8 cellular contexts compared by ENCODE assay signal in genomic region chr19:57599377-57599760, GRCh38. TPM values are rescaled to one million over a fixed set of nuclear protein-coding genes. Genes with fewer than 3 reads are reported as not detected.
DNase-seq lines count a peak whose midpoint lies in the region; ATAC-seq and TF ChIP-seq lines count a peak whose summit lies in the region.

No MANE protein-coding gene starts in this region.

- H2AFZ ChIP-seq in Loucy (ENCODE audit: low read length): peak overlapping the region; percentile 93

- no peak for TF ChIP-seq EP300 in esophagus muscularis mucosa (IDR thresholded peaks at IDR 0.05)

- TF ChIP-seq CTCF in Loucy (conservative IDR thresholded peaks at IDR 0.05; ENCODE audit: low read length): no peak
- TF ChIP-seq CTCF in esophagus muscularis mucosa (IDR thresholded peaks at IDR 0.05): no peak

- H3K27ac ChIP-seq in esophagus muscularis mucosa (replicated peaks in 1 of 4): peak overlapping the region; percentile 47 to 70 (median 60)

- no peaks in the 10 kb centered on the region for H4K20me1 ChIP-seq in Loucy (ENCODE audit: insufficient read depth, low read length, poor library complexity, severe bottlenecking)

- no peak overlapping the region for H3K9ac ChIP-seq in Loucy (ENCODE audit: low read depth, low read length, poor library complexity, severe bottlenecking)

- H3K9me3 ChIP-seq in Loucy (ENCODE audit: insufficient read depth, low read depth, low read length): peaks cover 5% of the 10 kb centered on the region; the same call in 1 of the 2 replicates
- peaks cover 0 to 35% (median 16%) of the 10 kb centered on the region in 4 donors for H3K9me3 ChIP-seq in esophagus muscularis mucosa

- peak; percentile 25 for ATAC-seq in GM18907 (IDR thresholded peaks at IDR 0.05; ENCODE audit: unreplicated experiment)
- no peak for ATAC-seq in HG03045 (IDR thresholded peaks at IDR 0.05; ENCODE audit: unreplicated experiment)

- peaks cover 20% of the 10 kb centered on the region for H3K79me2 ChIP-seq in Loucy (ENCODE audit: insufficient read depth, low read length)

- peak overlapping the region; percentile 88 for H3K4me3 ChIP-seq in Loucy (ENCODE audit: low read length, poor library complexity, severe bottlenecking)
- H3K4me3 ChIP-seq in esophagus muscularis mucosa: peak overlapping the region; percentile 79 to 91 (median 83)
- peak overlapping the region; percentile 88 for H3K4me3 ChIP-seq in skeletal muscle cell (ENCODE audit: low read depth, low read length)

- peak overlapping the region; percentile 96 for H3K4me2 ChIP-seq in Loucy (ENCODE audit: low read depth, low read length, poor library complexity, severe bottlenecking)

- peaks cover 9% of the 10 kb centered on the region for H3K27me3 ChIP-seq in Loucy (ENCODE audit: insufficient read depth, low read length, poor library complexity, severe bottlenecking)
- H3K27me3 ChIP-seq in esophagus muscularis mucosa: no peaks in the 10 kb centered on the region

- H3K4me1 ChIP-seq in Loucy (ENCODE audit: insufficient read depth, low read length, poor library complexity, severe bottlenecking) (peaks cover 17% of the 10 kb centered on the region), esophagus muscularis mucosa (peaks cover 7 to 20% (median 20%) of the 10 kb centered on the region in 4 donors)

- intact Hi-C loops in esophagus muscularis mucosa (cut with DNase I): no loop called here

- no peaks in the 10 kb centered on the region for H3K9me2 ChIP-seq in Loucy (replicated peaks; ENCODE audit: low read depth, low read length)

- peaks cover 3% of the 10 kb centered on the region; the same call in 1 of the 2 replicates for H3K36me3 ChIP-seq in Loucy (ENCODE audit: insufficient read depth, low read length)
- peaks cover 2 to 18% (median 11%) of the 10 kb centered on the region in 4 donors for H3K36me3 ChIP-seq in esophagus muscularis mucosa

- WGBS in esophagus muscularis mucosa: 58% methylated on average over 8 of the region's 8 CpGs

- DNase-seq in esophagus muscularis mucosa (ENCODE audit: extremely low spot score) (no peak), skeletal muscle cell (ENCODE audit: low read depth) (no peak), HuH-7.5 (ENCODE audit: low spot score) (no peak), GM19238 (ENCODE audit: insufficient read length, low spot score) (no peak)
- no peak for DNase-seq in effector CD8-positive, alpha-beta T cell (lab: John Stamatoyannopoulos, UW)

- no peaks in the 10 kb centered on the region for H3F3A ChIP-seq in Loucy (ENCODE audit: low read depth)

- no peak for TF ChIP-seq POLR2A in esophagus muscularis mucosa (IDR thresholded peaks at IDR 0.05; ENCODE audit: low read depth)

RNA-seq across cellular contexts. Expression of gene ZNF530, which starts 0.3 kb away (rescaled TPM):
- total RNA-seq in esophagus muscularis mucosa: 1 to 10 TPM; 1.2 to 6.9 (median 2.8) TPM

RNA-seq across cellular contexts. Expression of gene ZNF134, which starts 14.7 kb away (rescaled TPM):
- 10 to 100 TPM; 14.5 to 31.3 (median 22.1) TPM for total RNA-seq in esophagus muscularis mucosa

RNA-seq across cellular contexts. Expression of gene ZIK1, which starts 15.4 kb away (rescaled TPM):
- 1 to 10 TPM; 3.7 to 9.8 (median 6.4) TPM for total RNA-seq in esophagus muscularis mucosa

RNA-seq across cellular contexts. Expression of gene ZNF416, which starts 20.7 kb away (rescaled TPM):
- total RNA-seq in esophagus muscularis mucosa: 1 to 10 TPM; 3.3 to 6.0 (median 4.9) TPM

RNA-seq across cellular contexts. Expression of gene ZNF211, which starts 33.6 kb away (rescaled TPM):
- 10 to 100 TPM in 2 of 4 donors, 1 to 10 TPM in 2; 9.4 to 14.8 (median 11.0) TPM for total RNA-seq in esophagus muscularis mucosa
